1 cellular context compared by ENCODE assay signal in genomic region chr6:16228709-16229665, GRCh38.
TF ChIP-seq lines count a peak whose summit lies in the region.

No MANE protein-coding gene starts in this region.

TF ChIP-seq in Ishikawa, 13 proteins besides CTCF, POLR2A, EP300 and RAD21 (continued from another document):
- TF ChIP-seq EGR1 (IDR thresholded peaks at IDR 0.05) (no peak), TEAD4 (IDR thresholded peaks at IDR 0.05) (no peak), CEBPB (IDR thresholded peaks at IDR 0.05) (no peak), FOXM1 (IDR thresholded peaks at IDR 0.05; ENCODE audit: borderline replicate concordance, low read depth) (no peak), NFIC (IDR thresholded peaks at IDR 0.05) (no peak), TAF1 (IDR thresholded peaks at IDR 0.05; ENCODE audit: low read depth) (no peak), CREB1 (IDR thresholded peaks at IDR 0.05; ENCODE audit: low read depth) (no peak)
